14 cellular contexts compared by ENCODE assay signal in the genomic region with DNA sequence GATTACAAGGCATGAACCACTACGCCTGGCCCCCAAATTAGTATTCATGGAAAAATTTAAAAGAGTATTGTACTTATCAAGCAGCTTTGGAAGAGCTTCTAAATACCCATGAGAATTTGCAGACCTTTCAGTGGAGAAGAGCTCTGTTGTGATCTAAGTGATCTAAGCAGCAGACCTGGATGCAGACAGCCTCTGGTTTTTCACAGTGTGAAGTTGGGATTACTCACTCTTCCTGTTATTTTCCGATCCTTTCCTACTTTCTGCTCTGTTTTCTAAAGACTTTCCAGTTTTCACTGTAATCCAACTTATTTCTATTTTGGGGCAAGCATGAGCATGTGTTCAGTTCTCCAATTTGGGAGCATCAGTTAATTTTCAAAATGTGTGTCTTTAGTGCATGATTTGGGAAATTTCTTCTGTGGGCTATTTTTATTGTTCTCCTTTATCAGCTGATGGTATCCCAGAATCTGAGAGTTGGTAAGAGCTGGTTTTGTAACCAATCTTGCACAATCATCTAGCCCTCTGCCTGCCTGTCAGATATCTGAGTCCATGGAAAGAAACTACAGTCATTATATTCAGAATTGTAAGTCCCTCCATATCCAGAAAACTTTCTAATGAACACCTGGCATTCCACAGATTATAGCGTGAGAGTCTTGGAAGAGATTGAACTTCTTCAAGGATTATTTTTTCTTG.
DNase-seq lines count a peak whose midpoint lies in the region; ATAC-seq, FAIRE-seq and TF ChIP-seq lines count a peak whose summit lies in the region.
"Had no signal": no experiment of that assay in that cellular context is flagged by ENCODE, and none has a peak within 500 bp of the region (broad histone marks: within the 10 kb centered on the region; RNA-seq: fewer than 3 reads in every experiment).

No MANE protein-coding gene starts in this region.

- H3K36me3 ChIP-seq in breast epithelium (no peaks in the 10 kb centered on the region), bronchial epithelial cell (ENCODE audit: control insufficient read depth, insufficient read depth, low read length) (no peaks in the 10 kb centered on the region), left lung (no peaks in the 10 kb centered on the region)
- H3K36me3 ChIP-seq: cardiac muscle cell, heart left ventricle had no signal

- in situ Hi-C loops in KBM-7 (cut with MboI; ENCODE audit: low pct_unique_long_range_greater_than_20kb, low sequenced_read_pairs) = no loop called here

- no TSS peak for BruUV-seq in MCF 10A (replicated peaks; lab: Mats Ljungman, UMichigan)

- no peaks in the 10 kb centered on the region for H3K4me1 ChIP-seq in breast epithelium
- peaks cover 0 to 28% of the 10 kb centered on the region in 2 donors for H3K4me1 ChIP-seq in left lung
- H3K4me1 ChIP-seq: psoas muscle had no signal

- no peak for TF ChIP-seq CTCF in MCF 10A (IDR thresholded peaks at IDR 0.05; ENCODE audit: unreplicated experiment)
- TF ChIP-seq CTCF in breast epithelium (IDR thresholded peaks at IDR 0.05) = no peak
- TF ChIP-seq CTCF in bronchial epithelial cell (IDR thresholded peaks at IDR 0.05; ENCODE audit: insufficient read depth, low read length, severe bottlenecking) = no peak
- no peak for TF ChIP-seq CTCF in left lung (IDR thresholded peaks at IDR 0.05)

- DNase-seq in MCF 10A (ENCODE audit: unreplicated experiment) (peak; percentile 61), breast epithelium (ENCODE audit: low spot score in 2 of 2) (no peak), bronchial epithelial cell (ENCODE audit: low read depth) (peak; percentile 33), left lung (no peak), KBM-7 (no peak), NAMALWA (ENCODE audit: low spot score) (no peak)
- no peak for DNase-seq in activated naive CD4-positive, alpha-beta T cell treated with Interleukin-2 at 50 U/mL for 16 hours
- DNase-seq: heart left ventricle, naive B cell, psoas muscle had no signal

- ATAC-seq in left lung = peak; percentile 44
- no peak for ATAC-seq in GM21360 (IDR thresholded peaks at IDR 0.05; ENCODE audit: unreplicated experiment)

- CTCF ChIA-PET in MCF 10A (lab: Yijun Ruan, JAX) = interaction anchor here (1.0 kb wide), 1 partner anchor 179 kb away, joined by 3 read pairs; no protein-coding TSS in a partner anchor

- H3K4me3 Mint-ChIP-seq in MCF 10A (ENCODE audit: unreplicated experiment) = no peak overlapping the region
- H3K4me3 Mint-ChIP-seq: IgD-negative memory B cell, naive B cell had no signal

- no peak for FAIRE-seq in bronchial epithelial cell (lab: Jason Lieb, UNC)

- H3K9me3 ChIP-seq in breast epithelium (no peaks in the 10 kb centered on the region), left lung (no peaks in the 10 kb centered on the region)
- H3K9me3 ChIP-seq: heart left ventricle, psoas muscle had no signal

- TF ChIP-seq POLR2A in breast epithelium (IDR thresholded peaks at IDR 0.05) = no peak

- H3K27ac ChIP-seq in breast epithelium (peak overlapping the region in 1 of 2 donors; percentile 23), left lung (no peak overlapping the region)
- H3K27ac ChIP-seq: cardiac muscle cell, psoas muscle, VCaP had no signal

- no peaks in the 10 kb centered on the region for H3K36me3 Mint-ChIP-seq in MCF 10A (ENCODE audit: insufficient read depth, unreplicated experiment)
- H3K36me3 Mint-ChIP-seq: naive B cell had no signal

- POLR2A ChIA-PET in MCF 10A (lab: Yijun Ruan, JAX) = interaction anchor here (0.6 kb wide), 2 partner anchors 147 to 157 kb away, joined by 4 read pairs; no protein-coding TSS in a partner anchor

- H3K9me3 Mint-ChIP-seq in MCF 10A (ENCODE audit: unreplicated experiment) = no peaks in the 10 kb centered on the region
- H3K9me3 Mint-ChIP-seq: IgD-negative memory B cell, naive B cell had no signal

- intact Hi-C loops in MCF 10A (cut with micrococcal nuclease) (no loop called here), breast epithelium (cut with DNase I; ENCODE audit: low total_unique reads) (no loop called here), left lung (cut with DNase I) (no loop called here)

- H3K27ac Mint-ChIP-seq in MCF 10A (ENCODE audit: low read depth, unreplicated experiment) = no peak overlapping the region

- no peaks in the 10 kb centered on the region for H3K27me3 Mint-ChIP-seq in MCF 10A (ENCODE audit: insufficient read depth, unreplicated experiment)

- H3K27me3 ChIP-seq in breast epithelium = no peaks in the 10 kb centered on the region
- H3K27me3 ChIP-seq in bronchial epithelial cell (ENCODE audit: control insufficient read depth, insufficient read depth, low read length) = peaks cover 3% of the 10 kb centered on the region
- no peaks in the 10 kb centered on the region for H3K27me3 ChIP-seq in left lung
- H3K27me3 ChIP-seq: cardiac muscle cell, heart left ventricle had no signal

- H3K4me3 ChIP-seq in breast epithelium = no peak overlapping the region
- H3K4me3 ChIP-seq in bronchial epithelial cell (ENCODE audit: low read depth, low read length) = no peak overlapping the region
- H3K4me3 ChIP-seq in left lung = no peak overlapping the region
- H3K4me3 ChIP-seq: cardiac muscle cell, heart left ventricle, psoas muscle had no signal

- H3K4me1 Mint-ChIP-seq in MCF 10A (ENCODE audit: insufficient read depth, unreplicated experiment) = peaks cover 8% of the 10 kb centered on the region

Comparison
In these comparisons a context has a peak if more than half of its experiments do, and no peak if none do; other contexts are left out.
1. DNase-seq: peak in MCF 10A (single experiment) and bronchial epithelial cell (single experiment); none in breast epithelium (0 of 2), left lung (0 of 2), activated naive CD4-positive, alpha-beta T cell treated with Interleukin-2 at 50 U/mL for 16 hours (single experiment), KBM-7 (single experiment) and NAMALWA (single experiment).